ENCODE assay signal across 1 cellular context in genomic region chr5:43514816-43515677, GRCh38.
TF ChIP-seq lines count a peak whose summit lies in the region.

Gene C5orf34 (minus strand): TSS chr5:43515148. CDS start chr5:43509339, 5,809 bp downstream.

TF ChIP-seq in K562, 482 proteins besides CTCF, POLR2A, EP300 and RAD21 (continued from another document and continues in another):
- peak; percentile 80 for TF ChIP-seq E2F1 (CRISPR knock-in tag; IDR thresholded peaks at IDR 0.05)
- TF ChIP-seq ZFP36 (IDR thresholded peaks at IDR 0.05; ENCODE audit: low read depth, low read length, partially characterized antibody): peak; percentile 24
- peak; percentile 77 for TF ChIP-seq PKNOX1 (IDR thresholded peaks at IDR 0.05)
- TF ChIP-seq GTF2F1 (IDR thresholded peaks at IDR 0.05; ENCODE audit: low read depth, low read length): peak; percentile 79; the same call in 1 of the 2 replicates
- TF ChIP-seq ZNF717 (CRISPR knock-in tag; IDR thresholded peaks at IDR 0.05): no peak
- peak; percentile 58; the same call in 1 of the 2 replicates for TF ChIP-seq CBX1 (IDR thresholded peaks at IDR 0.05; ENCODE audit: low read depth)
- no peak for TF ChIP-seq ZNF143 (CRISPR knock-in tag; IDR thresholded peaks at IDR 0.05)
- no peak for TF ChIP-seq XRCC4 (IDR thresholded peaks at IDR 0.05; ENCODE audit: extremely low read depth, insufficient read depth, insufficient read length)
- TF ChIP-seq ARID3A (IDR thresholded peaks at IDR 0.05; ENCODE audit: borderline replicate concordance, low read depth, low read length): peak; percentile 81; the same call in 1 of the 2 replicates
- TF ChIP-seq MNT (conservative IDR thresholded peaks at IDR 0.05): peak in 1 of 2 experiments; percentile 81
- TF ChIP-seq TAF1 (IDR thresholded peaks at IDR 0.05; ENCODE audit: control insufficient read depth, extremely low read depth, insufficient read depth, low read length, severe bottlenecking): peak; percentile 96
- TF ChIP-seq YY1 (IDR thresholded peaks at IDR 0.05; ENCODE audit: borderline replicate concordance in 1 of 3, control insufficient read depth in 1 of 3, extremely low read depth in 1 of 3, insufficient read depth in 3 of 3, insufficient read length in 1 of 3, insufficient replicate concordance in 2 of 3, low read depth in 1 of 3, low read length in 2 of 3): peak in 2 of 3 experiments; percentile 85 to 87
- peak; percentile 66; the same call in 1 of the 2 replicates for TF ChIP-seq ZNF589 (CRISPR knock-in tag; IDR thresholded peaks at IDR 0.05; ENCODE audit: low read depth)
- 0 out of 4 replicates have a peak, but pooled peaks of 1 of the 2 experiments have one; percentile 38 for TF ChIP-seq MLLT1 (IDR thresholded peaks at IDR 0.05)
- no peak for TF ChIP-seq HMG20B (CRISPR knock-in tag; IDR thresholded peaks at IDR 0.05)
- peak; percentile 68; the same call in 1 of the 2 replicates for TF ChIP-seq HDAC2 (IDR thresholded peaks at IDR 0.05)
- peak; percentile 93 to 96 for TF ChIP-seq FOXK2 (conservative IDR thresholded peaks at IDR 0.05 in 1 of 2, IDR thresholded peaks at IDR 0.05 in 1 of 2; ENCODE audit: low read depth in 2 of 2)
- TF ChIP-seq TFAP4 (CRISPR knock-in tag; IDR thresholded peaks at IDR 0.05; ENCODE audit: borderline replicate concordance): peak; percentile 67; the same call in 1 of the 2 replicates
- peak; percentile 41 for TF ChIP-seq RB1 (IDR thresholded peaks at IDR 0.05; ENCODE audit: low read depth)
- TF ChIP-seq BRD9 (IDR thresholded peaks at IDR 0.05; ENCODE audit: low read depth, partially characterized antibody): peak; percentile 82
- peak in 1 of 3 experiments; percentile 88; a peak in 2 of 6 replicates for TF ChIP-seq ZBTB11 (CRISPR knock-in tag; IDR thresholded peaks at IDR 0.05)
- peak; percentile 49 to 68; a peak in 2 of 4 replicates for TF ChIP-seq SIN3A (IDR thresholded peaks at IDR 0.05; ENCODE audit: borderline replicate concordance in 2 of 2, control insufficient read depth in 1 of 2, low read depth in 2 of 2, low read length in 2 of 2)
- TF ChIP-seq RCOR1 (IDR thresholded peaks at IDR 0.05; ENCODE audit: borderline replicate concordance in 1 of 2, low read depth in 2 of 2, low read length in 2 of 2): peak; percentile 74 to 91; a peak in 3 of 4 replicates
- TF ChIP-seq E2F8 (IDR thresholded peaks at IDR 0.05; ENCODE audit: low read depth, partially characterized antibody): peak; percentile 83
- TF ChIP-seq CCAR2 (IDR thresholded peaks at IDR 0.05; ENCODE audit: low read depth, low read length): no peak
- TF ChIP-seq AFF1 (IDR thresholded peaks at IDR 0.05; ENCODE audit: low read depth in 1 of 2, partially characterized antibody in 2 of 2): peak in 1 of 2 experiments; percentile 44
- 0 out of 2 replicates have a peak, but pooled peaks have one; percentile 59 for TF ChIP-seq ELF4 (CRISPR knock-in tag; IDR thresholded peaks at IDR 0.05)
- TF ChIP-seq CTCFL (IDR thresholded peaks at IDR 0.05; ENCODE audit: borderline replicate concordance, insufficient read depth, low read depth, low read length, poor library complexity, severe bottlenecking): no peak
- TF ChIP-seq TGIF2 (CRISPR knock-in tag; IDR thresholded peaks at IDR 0.05): peak; percentile 12; the same call in 1 of the 2 replicates
- TF ChIP-seq ZKSCAN8 (CRISPR knock-in tag; IDR thresholded peaks at IDR 0.05): 0 out of 2 replicates have a peak, but pooled peaks have one; percentile 54
- peak; percentile 49; the same call in 1 of the 2 replicates for TF ChIP-seq SMAD4 (CRISPR knock-in tag; conservative IDR thresholded peaks at IDR 0.05)
- no peak for TF ChIP-seq SMARCA5 (IDR thresholded peaks at IDR 0.05)
- TF ChIP-seq HDAC1 (IDR thresholded peaks at IDR 0.05): peak in 1 of 2 experiments; percentile 88; a peak in 2 of 4 replicates
